ENCODE assay signal across 7 cellular contexts in genomic region chr3:51357856-51358255, GRCh38.
"Had no signal": no experiment of that assay in that cellular context is flagged by ENCODE, and none has a peak within 500 bp of the region (broad histone marks: within the 10 kb centered on the region; RNA-seq: fewer than 3 reads in every experiment).

No MANE protein-coding gene starts in this region.

- H3K27ac ChIP-seq: GM23248 had no signal

- H2AFZ ChIP-seq: GM23248 had no signal

- H3K4me1 ChIP-seq: HAP-1 had no signal

- H3K9ac ChIP-seq: GM23248 had no signal

- H3K9me3 ChIP-seq: HAP-1 had no signal

- H3K36me3 ChIP-seq: HAP-1 had no signal

- ATAC-seq: HCT116, K562 had no signal

- DNase-seq: GM23248, GOT3, H7, IMR-90 had no signal

- H3K4me3 ChIP-seq: GM23248, HAP-1, K562 had no signal
